18 cellular contexts compared by ENCODE assay signal in genomic region chr15:67854358-67854757, GRCh38.
DNase-seq lines count a peak whose midpoint lies in the region; ATAC-seq and TF ChIP-seq lines count a peak whose summit lies in the region.
"Had no signal": no experiment of that assay in that cellular context is flagged by ENCODE, and none has a peak within 500 bp of the region (broad histone marks: within the 10 kb centered on the region; RNA-seq: fewer than 3 reads in every experiment).

No MANE protein-coding gene starts in this region.

- H3K36me3 ChIP-seq in RWPE2 (ENCODE audit: low read depth) (no peaks in the 10 kb centered on the region), iPS-20b (ENCODE audit: insufficient read depth, low read depth, low read length) (no peaks in the 10 kb centered on the region)

- H3K9me3 ChIP-seq in RWPE2 (ENCODE audit: severe bottlenecking) (no peaks in the 10 kb centered on the region), iPS-20b (ENCODE audit: insufficient read depth, low read depth, low read length) (no peaks in the 10 kb centered on the region)

- no peak for TF ChIP-seq CTCF in RWPE2 (IDR thresholded peaks at IDR 0.05; ENCODE audit: poor library complexity, severe bottlenecking)

- peak; percentile 46 for DNase-seq in activated CD8-positive, alpha-beta memory T cell treated with anti-CD3 and anti-CD28 coated beads for 24 hours
- no peak for DNase-seq in activated CD8-positive, alpha-beta memory T cell treated with anti-CD3 and anti-CD28 coated beads, Interleukin-2, amount 50 U/mL, for 4 hours
- peak; percentile 24 for DNase-seq in RWPE2 (ENCODE audit: low spot score)
- no peak for DNase-seq in NCI-H2171 treated with DMSO at 0.1 percent for 48 hours (lab: John Stamatoyannopoulos, UW)
- no peak for DNase-seq in NCI-H1436 treated with DMSO at 0.1 percent for 48 hours (lab: John Stamatoyannopoulos, UW)
- DNase-seq in SW480 (ENCODE audit: low spot score), result no peak
- no peak for DNase-seq in DMS53 treated with DMSO at 0.1 percent for 48 hours (lab: John Stamatoyannopoulos, UW; ENCODE audit: unreplicated experiment)
- DNase-seq: KG1; MM.1S; NCI-H1930; NCI-H2171; NK-92 treated with Interleukin-12 subunit alpha and Interleukin-12 subunit beta, amount 100 ng/mL, for 24 hours; PC-9; Right ventricle myocardium superior had no signal

- H3K4me3 ChIP-seq in RWPE2 (ENCODE audit: severe bottlenecking) (no peak overlapping the region), iPS-20b (ENCODE audit: low read length) (no peak overlapping the region)
- H3K4me3 ChIP-seq: PC-9 had no signal

- H3K9ac ChIP-seq in iPS-20b (ENCODE audit: low read depth, low read length), result peak overlapping the region; percentile 13; the same call in 1 of the 2 replicates

- H3K27ac ChIP-seq in RWPE2 (ENCODE audit: poor library complexity, severe bottlenecking), result no peak overlapping the region
- H3K27ac ChIP-seq in iPS-20b (ENCODE audit: low read length), result no peak overlapping the region
- H3K27ac ChIP-seq: C4-2B, PC-9 had no signal

- H3K4me1 ChIP-seq in RWPE2 (ENCODE audit: insufficient read depth, poor library complexity, severe bottlenecking) (no peaks in the 10 kb centered on the region), iPS-20b (ENCODE audit: insufficient read depth, low read length) (peaks cover 5% of the 10 kb centered on the region; the same call in 1 of the 2 replicates)

- 0 out of 3 replicates have a peak, but pooled peaks have one; percentile 14 for ATAC-seq in RWPE2 (ENCODE audit: low read depth)
- ATAC-seq: HCT116, SK-N-SH treated with all-trans-retinoic acid at 6 μM for 48 hours had no signal

- no peaks in the 10 kb centered on the region for H3K27me3 ChIP-seq in RWPE2 (ENCODE audit: insufficient read depth, poor library complexity, severe bottlenecking)
- no peaks in the 10 kb centered on the region for H3K27me3 ChIP-seq in iPS-20b (ENCODE audit: insufficient read depth, low read length)

Comparison
In these comparisons a context has a peak if more than half of its experiments do, and no peak if none do; other contexts are left out.
1. DNase-seq: peak in activated CD8-positive, alpha-beta memory T cell treated with anti-CD3 and anti-CD28 coated beads for 24 hours (single experiment) and RWPE2 (single experiment); none in activated CD8-positive, alpha-beta memory T cell treated with anti-CD3 and anti-CD28 coated beads, Interleukin-2, amount 50 U/mL, for 4 hours (single experiment), NCI-H2171 treated with DMSO at 0.1 percent for 48 hours (single experiment), NCI-H1436 treated with DMSO at 0.1 percent for 48 hours (single experiment), SW480 (single experiment) and DMS53 treated with DMSO at 0.1 percent for 48 hours (single experiment).